8 cellular contexts compared by ENCODE assay signal in the genomic region with DNA sequence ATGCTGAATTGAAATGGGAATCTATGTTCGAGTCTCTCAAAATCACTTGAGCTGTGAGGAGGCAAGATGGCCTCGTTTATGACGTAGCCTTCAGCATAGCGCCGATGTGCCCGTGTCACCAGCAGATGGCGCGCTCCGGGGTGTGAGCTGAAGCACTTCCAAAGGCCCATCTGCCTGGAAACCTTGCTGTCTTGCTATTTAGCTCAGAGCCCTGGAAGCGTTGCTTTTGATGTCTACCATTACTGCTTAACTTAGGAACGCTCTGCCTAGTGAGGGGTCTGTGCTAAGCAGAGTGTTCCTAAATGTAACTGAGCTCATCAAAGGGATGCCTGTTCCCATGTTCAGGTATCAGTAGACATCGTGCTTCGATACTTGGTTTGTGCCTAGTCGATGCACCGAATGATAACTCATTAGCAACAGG.
DNase-seq lines count a peak whose midpoint lies in the region; ATAC-seq and TF ChIP-seq lines count a peak whose summit lies in the region.

No MANE protein-coding gene starts in this region.

- TF ChIP-seq CTCF in A673 (conservative IDR thresholded peaks at IDR 0.05; ENCODE audit: low read depth, low read length) (peak; percentile 97), dorsolateral prefrontal cortex (IDR thresholded peaks at IDR 0.05 in 54 of 56, conservative IDR thresholded peaks at IDR 0.05 in 2 of 56; ENCODE audit: low read depth in 1 of 56, partially characterized antibody in 56 of 56) (peak in 55 of 56 donors; percentile 36 to 79 (median 65))

- H3K4me3 Mint-ChIP-seq in activated CD4-positive, alpha-beta T cell treated with anti-CD3 and anti-CD28 coated beads, Interleukin-2, amount 10 ng/mL, durations not matched to agents 7 days and 5 days = no peak overlapping the region
- H3K4me3 Mint-ChIP-seq in memory B cell = no peak overlapping the region

- H3K36me3 Mint-ChIP-seq in activated CD4-positive, alpha-beta T cell treated with anti-CD3 and anti-CD28 coated beads, Interleukin-2, amount 10 ng/mL, durations not matched to agents 7 days and 5 days (ENCODE audit: low read depth) = no peaks in the 10 kb centered on the region
- peaks cover 1% of the 10 kb centered on the region for H3K36me3 Mint-ChIP-seq in memory B cell

- no peaks in the 10 kb centered on the region for H3K9me3 ChIP-seq in A673 (ENCODE audit: low read depth, low read length, poor library complexity, severe bottlenecking)

- no peaks in the 10 kb centered on the region for H3K4me1 ChIP-seq in A673 (ENCODE audit: insufficient read depth, low read length, poor library complexity, severe bottlenecking)

- no peaks in the 10 kb centered on the region for H3K9me3 Mint-ChIP-seq in activated CD4-positive, alpha-beta T cell treated with anti-CD3 and anti-CD28 coated beads, Interleukin-2, amount 10 ng/mL, durations not matched to agents 7 days and 5 days
- no peaks in the 10 kb centered on the region for H3K9me3 Mint-ChIP-seq in memory B cell

- H3K4me1 Mint-ChIP-seq in activated CD4-positive, alpha-beta T cell treated with anti-CD3 and anti-CD28 coated beads, Interleukin-2, amount 10 ng/mL, durations not matched to agents 7 days and 5 days = no peaks in the 10 kb centered on the region
- peaks cover 2% of the 10 kb centered on the region for H3K4me1 Mint-ChIP-seq in memory B cell

- no peaks in the 10 kb centered on the region for H3K36me3 ChIP-seq in A673 (ENCODE audit: insufficient read depth, low read length, poor library complexity, severe bottlenecking)

- peak; percentile 76 for ATAC-seq in GM18517 (IDR thresholded peaks at IDR 0.05; ENCODE audit: unreplicated experiment)
- peak; percentile 82 for ATAC-seq in HG03066 (IDR thresholded peaks at IDR 0.05; ENCODE audit: low read depth, unreplicated experiment)
- ATAC-seq in memory B cell (ENCODE audit: low read depth) = peak; percentile 88

- POLR2A ChIA-PET in A673 (lab: Charles Lee; ENCODE audit: low non-redundant PET) = no interaction called here
- POLR2A ChIA-PET in activated CD4-positive, alpha-beta T cell treated with anti-CD3 and anti-CD28 coated beads, Interleukin-2, amount 10 ng/mL, durations not matched to agents 7 days and 5 days (lab: Charles Lee) = no interaction called here

- H3K4me3 ChIP-seq in A673 (ENCODE audit: low read depth, low read length, poor library complexity, severe bottlenecking) = no peak overlapping the region
- H3K4me3 ChIP-seq in dorsolateral prefrontal cortex = no peak overlapping the region

- H3K27ac Mint-ChIP-seq in activated CD4-positive, alpha-beta T cell treated with anti-CD3 and anti-CD28 coated beads, Interleukin-2, amount 10 ng/mL, durations not matched to agents 7 days and 5 days = no peak overlapping the region
- H3K27ac Mint-ChIP-seq in memory B cell = no peak overlapping the region

- no TSS peak for BruUV-seq in A673 (replicated peaks; lab: Mats Ljungman, UMichigan)

- H3K27me3 ChIP-seq in A673 (replicated peaks; ENCODE audit: insufficient read depth, low read depth, low read length, poor library complexity) = no peaks in the 10 kb centered on the region
- no peaks in the 10 kb centered on the region for H3K27me3 ChIP-seq in dorsolateral prefrontal cortex

- peaks cover 10% of the 10 kb centered on the region for H3K27me3 Mint-ChIP-seq in activated CD4-positive, alpha-beta T cell treated with anti-CD3 and anti-CD28 coated beads, Interleukin-2, amount 10 ng/mL, durations not matched to agents 7 days and 5 days
- H3K27me3 Mint-ChIP-seq in memory B cell = peaks cover 10% of the 10 kb centered on the region

- H3K27ac ChIP-seq in A673 (ENCODE audit: low read depth, low read length, poor library complexity, severe bottlenecking) (no peak overlapping the region), dorsolateral prefrontal cortex (no peak overlapping the region)

- intact Hi-C loops in A673 (cut with micrococcal nuclease; ENCODE audit: unreplicated experiment) (loop anchor here (1.0 kb wide), 3 partner anchors 115 to 621 kb away; no protein-coding TSS in a partner anchor), dorsolateral prefrontal cortex (cut with DNase I) (loop anchor here (2.0 to 5.0 kb wide), 3 partner anchors 113 to 543 kb away; no protein-coding TSS in a partner anchor)

- CTCF ChIA-PET in A673 (lab: Charles Lee) = interaction anchor here (0.5 to 2.2 kb wide), 14 partner anchors 16 to 1303 kb away, joined by 3 to 61 read pairs (median 3); partner anchors contain the start of gene SYCP2L
- CTCF ChIA-PET in activated CD4-positive, alpha-beta T cell treated with anti-CD3 and anti-CD28 coated beads, Interleukin-2, amount 10 ng/mL, durations not matched to agents 7 days and 5 days (lab: Charles Lee) = interaction anchor here (0.7 to 1.6 kb wide), 8 partner anchors 8 to 628 kb away, joined by 3 to 5 read pairs (median 3); no protein-coding TSS in a partner anchor

- peak; percentile 89 for DNase-seq in A673 (ENCODE audit: low spot score)
- peak; percentile 45 for DNase-seq in NCI-H460 (ENCODE audit: extremely low read depth, low read depth)
- DNase-seq in activated CD4-positive, alpha-beta T cell treated with anti-CD3 and anti-CD28 coated beads, Interleukin-2, amount 10 ng/mL, durations not matched to agents 7 days and 5 days = peak; percentile 72
- peak in 9 of 10 donors; percentile 37 to 71 (median 51) for DNase-seq in dorsolateral prefrontal cortex
- peak; percentile 63 to 67 for DNase-seq in memory B cell (ENCODE audit: low spot score in 2 of 2)
- peak; percentile 67 to 73 for DNase-seq in stimulated activated CD8-positive, alpha-beta memory T cell treated with anti-CD3 and anti-CD28 coated beads, Interleukin-2, amount 100 ng/mL, for 48 hours (ENCODE audit: low read depth in 2 of 2)
